ENCODE assay signal across 8 cellular contexts in the genomic region with DNA sequence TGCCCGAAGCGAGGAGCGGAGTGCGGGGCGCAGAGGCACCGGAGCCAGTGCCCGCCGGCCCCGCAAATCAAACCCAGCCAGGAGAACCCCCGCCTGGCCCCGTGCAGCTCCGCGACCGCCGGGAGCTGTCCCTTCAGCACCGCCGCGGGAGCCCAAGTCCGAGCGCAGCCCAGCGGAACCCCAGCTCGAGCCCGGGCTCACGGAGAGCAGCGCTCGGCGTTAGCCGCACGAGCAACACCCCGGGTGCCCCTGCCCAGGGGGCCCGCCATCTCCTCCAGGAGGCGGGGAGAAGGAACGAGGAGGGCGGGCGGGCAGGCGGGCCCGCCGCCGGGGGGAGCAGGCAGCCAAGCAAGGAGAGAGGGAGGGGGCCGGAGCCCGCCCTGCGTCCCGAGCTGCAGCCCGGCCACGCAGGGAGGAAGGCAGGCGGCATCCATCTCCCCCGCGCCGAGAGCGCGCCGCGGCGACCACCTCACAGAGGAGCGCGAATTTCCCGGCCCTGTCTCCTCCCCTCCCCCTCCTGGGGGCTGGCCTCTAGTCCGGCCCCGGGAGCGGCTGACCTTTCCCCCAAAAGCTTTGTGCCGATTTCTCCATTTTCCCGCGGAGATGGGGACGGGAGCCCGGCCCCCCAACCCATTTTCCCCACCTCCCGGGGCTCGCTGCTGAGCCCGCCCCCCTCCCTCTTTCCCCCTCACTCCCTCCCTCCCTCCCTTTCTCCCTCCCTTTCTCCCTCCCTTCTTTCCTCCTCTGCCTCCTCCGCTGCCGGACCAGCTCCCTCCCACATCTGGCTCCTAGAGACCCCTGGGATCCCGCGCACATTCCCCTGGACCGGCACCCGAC. TPM values are rescaled to one million over a fixed set of nuclear protein-coding genes. Genes with fewer than 3 reads are reported as not detected.
DNase-seq lines count a peak whose midpoint lies in the region; ATAC-seq and TF ChIP-seq lines count a peak whose summit lies in the region.

No MANE protein-coding gene starts in this region.

- DNase-seq in GM06990 (ENCODE audit: extremely low read depth, insufficient read length) (peak; percentile 39), UCSD-AML1 (lab: John Stamatoyannopoulos, UW; ENCODE audit: unreplicated experiment) (peak; percentile 32), epithelial cell of esophagus (ENCODE audit: low read depth) (peak; percentile 75), stomach (peak; percentile 72), OCI-M1 (lab: John Stamatoyannopoulos, UW) (no peak)

- H3K9me3 ChIP-seq in HUES48 (ENCODE audit: control insufficient read depth, insufficient read depth, low read length) (0 out of 2 replicates have a peak, but pooled peaks cover 2% of the 10 kb centered on the region), mesodermal cell (ENCODE audit: control insufficient read depth, low read length) (no peaks in the 10 kb centered on the region), stomach (no peaks in the 10 kb centered on the region)

- H3K36me3 ChIP-seq in GM06990 (ENCODE audit: control insufficient read depth, insufficient read depth, low read length) (no peaks in the 10 kb centered on the region), HUES48 (ENCODE audit: control insufficient read depth, insufficient read depth, low read length) (no peaks in the 10 kb centered on the region), mesodermal cell (ENCODE audit: control insufficient read depth, insufficient read depth, low read length) (no peaks in the 10 kb centered on the region), stomach (no peaks in the 10 kb centered on the region)

- TF ChIP-seq POLR2A in stomach (IDR thresholded peaks at IDR 0.05), result no peak

- no peak for ATAC-seq in HG02642 (IDR thresholded peaks at IDR 0.05; ENCODE audit: poor library complexity, unreplicated experiment)

- H3K27me3 ChIP-seq in GM06990 (replicated peaks; ENCODE audit: control insufficient read depth, insufficient read depth, low read length), result no peaks in the 10 kb centered on the region; the same call in 1 of the 2 replicates
- H3K27me3 ChIP-seq in HUES48 (ENCODE audit: control insufficient read depth, insufficient read depth, low read length), result peaks cover 80% of the 10 kb centered on the region
- peaks cover 25 to 89% (median 58%) of the 10 kb centered on the region in 3 donors for H3K27me3 ChIP-seq in stomach

- H3K9ac ChIP-seq in HUES48 (ENCODE audit: low read depth, low read length), result no peak overlapping the region

- H3K4me1 ChIP-seq in HUES48 (ENCODE audit: control insufficient read depth, insufficient read depth, low read length) (peaks cover 16% of the 10 kb centered on the region), mesodermal cell (ENCODE audit: control insufficient read depth, insufficient read depth, low read length, poor library complexity, severe bottlenecking) (peaks cover 4% of the 10 kb centered on the region), stomach (peaks cover 16 to 27% (median 24%) of the 10 kb centered on the region in 4 donors)

- H3K4me3 ChIP-seq in GM06990 (replicated peaks; ENCODE audit: low read depth, low read length) (peak overlapping the region; percentile 17; the same call in 1 of the 2 replicates), HUES48 (ENCODE audit: low read depth, low read length) (peak overlapping the region; percentile 58), epithelial cell of esophagus (ENCODE audit: low read length) (no peak overlapping the region), mesodermal cell (ENCODE audit: extremely low read depth, insufficient read depth, low read length, poor library complexity, severe bottlenecking) (peak overlapping the region; percentile 34), stomach (peak overlapping the region; percentile 39 to 50 (median 41))

- intact Hi-C loops in stomach (cut with DNase I; ENCODE audit: low total_unique reads), result loop anchor here (5.0 kb wide), 1 partner anchor 242 kb away; no protein-coding TSS in a partner anchor

- H3K27ac ChIP-seq in HUES48 (ENCODE audit: low read depth, low read length) (no peak overlapping the region), mesodermal cell (ENCODE audit: low read depth, low read length, severe bottlenecking) (no peak overlapping the region), stomach (no peak overlapping the region)

- WGBS in mesodermal cell (ENCODE audit: insufficient coverage in 2 of 2), 2 experiments, result 1 to 2% methylated on average over 36 to 53 of the region's 74 CpGs
- WGBS in stomach, 5 donors, result 2 to 4% (median 3%) methylated on average over 18 to 74 of the region's 74 CpGs

- no peak for TF ChIP-seq EP300 in stomach (IDR thresholded peaks at IDR 0.05)

- TF ChIP-seq CTCF in GM06990 (IDR thresholded peaks at IDR 0.05; ENCODE audit: insufficient read depth, low read length, poor library complexity, severe bottlenecking), result no peak
- no peak for TF ChIP-seq CTCF in epithelial cell of esophagus (IDR thresholded peaks at IDR 0.05; ENCODE audit: insufficient read depth, low read depth, low read length, missing control alignments)
- TF ChIP-seq CTCF in stomach (IDR thresholded peaks at IDR 0.05), result no peak

RNA-seq across cellular contexts. Expression of a gene that starts 0.6 kb away (rescaled TPM):
- polyA plus RNA-seq in mesodermal cell (2013, experiment 1 of 2), result 0.33 TPM
- 0.10 TPM for polyA plus RNA-seq in mesodermal cell (2013, experiment 2 of 2)
- total RNA-seq in stomach, result under 1 TPM in 1 of 5 donors, not detected in 4; 0.18 TPM
- polyA plus RNA-seq in stomach, result under 1 TPM in 1 of 3 donors, not detected in 2; 0.03 TPM

RNA-seq across cellular contexts. Expression of a gene that starts 15.8 kb away (rescaled TPM):
- polyA plus RNA-seq in mesodermal cell (2013, experiment 1 of 2), result not detected
- polyA plus RNA-seq in mesodermal cell (2013, experiment 2 of 2), result not detected
- total RNA-seq in stomach, result not detected
- polyA plus RNA-seq in stomach, result not detected
